ENCODE assay signal across 1 cellular context in the genomic region with DNA sequence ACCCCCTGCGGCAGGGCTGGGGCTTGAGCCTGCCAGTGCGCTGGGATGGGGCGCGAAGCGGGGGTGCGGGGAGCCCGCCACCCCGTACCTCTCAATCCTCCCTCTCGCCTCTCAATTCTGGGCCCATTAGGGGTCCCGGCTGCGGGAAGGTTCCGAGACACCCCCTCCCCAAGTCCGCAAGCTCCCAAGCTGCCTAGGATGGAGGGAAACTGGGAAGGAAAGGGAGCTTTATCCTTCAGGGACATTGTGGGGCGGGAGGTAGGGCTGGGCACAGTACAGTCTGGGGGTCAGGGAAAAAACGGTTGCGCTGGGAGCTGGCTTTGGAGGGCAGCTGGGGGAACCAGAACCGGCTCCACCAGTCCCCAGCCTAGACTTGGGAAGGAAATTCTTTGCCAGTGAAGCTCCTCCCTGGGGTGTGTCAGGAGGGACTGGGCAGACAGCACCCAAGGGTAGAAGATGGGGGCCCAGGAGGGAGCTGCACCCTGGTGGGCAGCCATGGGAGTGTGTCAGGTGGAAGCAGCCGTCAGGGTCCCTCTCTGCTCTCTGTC.
TF ChIP-seq lines count a peak whose summit lies in the region.

No MANE protein-coding gene starts in this region.

TF ChIP-seq in GM12878, 131 proteins besides CTCF, POLR2A, EP300 and RAD21:
- TF ChIP-seq ZNF622 (IDR thresholded peaks at IDR 0.05) (no peak), CREM (IDR thresholded peaks at IDR 0.05; ENCODE audit: low read depth) (no peak), YBX1 (IDR thresholded peaks at IDR 0.05) (no peak), PAX8 (IDR thresholded peaks at IDR 0.05) (no peak), SUZ12 (IDR thresholded peaks at IDR 0.05; ENCODE audit: unreplicated experiment) (peak; percentile 13)
